In genomic region chr10:43437141-43437860, GRCh38 we compare ENCODE assay signal across 8 cellular contexts. TPM values are rescaled to one million over a fixed set of nuclear protein-coding genes. Genes with fewer than 3 reads are reported as not detected.
DNase-seq lines count a peak whose midpoint lies in the region; ATAC-seq, FAIRE-seq and TF ChIP-seq lines count a peak whose summit lies in the region.

No MANE protein-coding gene starts in this region.

- CTCF ChIA-PET in AG04450 (lab: Charles Lee), result no interaction called here

- peak overlapping the region; percentile 96 for H3K27ac ChIP-seq in AG04450 (ENCODE audit: low read depth, low read length)
- peak overlapping the region; percentile 99 for H3K27ac ChIP-seq in lower lobe of right lung

- H3K9me3 ChIP-seq in AG04450 (ENCODE audit: control insufficient read depth, insufficient read depth, low read length) (no peaks in the 10 kb centered on the region; the same call in 1 of the 2 replicates), lower lobe of right lung (no peaks in the 10 kb centered on the region)

- intact Hi-C loops in lower lobe of right lung (cut with DNase I), result no loop called here

- peaks cover 19% of the 10 kb centered on the region for H3K4me1 ChIP-seq in lower lobe of right lung

- no peak for FAIRE-seq in bronchial epithelial cell (lab: Jason Lieb, UNC)

- no peak for TF ChIP-seq CTCF in AG04450 (IDR thresholded peaks at IDR 0.05; ENCODE audit: low read depth, low read length)
- TF ChIP-seq CTCF in bronchial epithelial cell (IDR thresholded peaks at IDR 0.05; ENCODE audit: insufficient read depth, low read length, severe bottlenecking), result no peak
- no peak for TF ChIP-seq CTCF in lower lobe of right lung (IDR thresholded peaks at IDR 0.05)

- ATAC-seq in lower lobe of right lung, result peak; percentile 2 to 7
- no peak for ATAC-seq in activated CD4-positive, CD25-positive, alpha-beta regulatory T cell treated with anti-CD3 and anti-CD28 coated beads, Interleukin-2, amount 50 U/mL, for 24 hours

- POLR2A ChIA-PET in AG04450 (lab: Yijun Ruan, JAX), result interaction anchor here (0.5 to 1.4 kb wide), 2 partner anchors 30 to 33 kb away, joined by 4 read pairs; no protein-coding TSS in a partner anchor

- H3K36me3 ChIP-seq in bronchial epithelial cell (ENCODE audit: control insufficient read depth, insufficient read depth, low read length) (no peaks in the 10 kb centered on the region), lower lobe of right lung (no peaks in the 10 kb centered on the region)

- H3K4me3 ChIP-seq in AG04450 (ENCODE audit: low read depth, low read length) (peak overlapping the region; percentile 87), bronchial epithelial cell (ENCODE audit: low read depth, low read length) (peak overlapping the region; percentile 80), lower lobe of right lung (peak overlapping the region; percentile 85)

- no peak for DNase-seq in AG04450 (ENCODE audit: low read depth, low spot score)
- DNase-seq in HuH-7 (ENCODE audit: low spot score), result peak; percentile 35
- no peak for DNase-seq in bronchial epithelial cell (ENCODE audit: low read depth)
- DNase-seq in lower lobe of right lung, result no peak
- peak; percentile 49 for DNase-seq in ureter (ENCODE audit: low spot score)
- no peak for DNase-seq in H4 (ENCODE audit: low spot score)
- DNase-seq in middle frontal gyrus (ENCODE audit: extremely low spot score, low spot score), result no peak

- no peaks in the 10 kb centered on the region for H3K27me3 ChIP-seq in AG04450 (ENCODE audit: control insufficient read depth, insufficient read depth, low read length)
- H3K27me3 ChIP-seq in bronchial epithelial cell (ENCODE audit: control insufficient read depth, insufficient read depth, low read length), result no peaks in the 10 kb centered on the region
- H3K27me3 ChIP-seq in lower lobe of right lung (ENCODE audit: low read depth), result no peaks in the 10 kb centered on the region

RNA-seq across cellular contexts. Expression of gene ZNF487, which starts 0.4 kb away (rescaled TPM):
- polyA plus RNA-seq in AG04450 (2011; rRNA removed), result 3.2 and 4.4 TPM in 2 replicates
- polyA minus RNA-seq in AG04450 (2011; rRNA and poly(A)+ RNA removed), result 1.4 and 2.8 TPM in 2 replicates
- total RNA-seq in bronchial epithelial cell (2.1 and 3.2 TPM in 2 replicates), lower lobe of right lung (5.0 TPM), ureter (9.6 TPM)
- total RNA-seq in H4 (2014; rRNA removed; shearing (Covaris generic)), result 0.66 and 1.4 TPM in 2 replicates

RNA-seq across cellular contexts. Expression of gene HNRNPF, which starts 28.3 kb away (rescaled TPM):
- 160 and 178 TPM in 2 replicates for polyA plus RNA-seq in AG04450 (2011; rRNA removed)
- 191 and 197 TPM in 2 replicates for polyA minus RNA-seq in AG04450 (2011; rRNA and poly(A)+ RNA removed)
- total RNA-seq in bronchial epithelial cell (307 and 351 TPM in 2 replicates), lower lobe of right lung (173 TPM), ureter (307 TPM)
- 238 and 256 TPM in 2 replicates for total RNA-seq in H4 (2014; rRNA removed; shearing (Covaris generic))

Comparison
In these comparisons a context has a peak if more than half of its experiments do, and no peak if none do; other contexts are left out.
1. DNase-seq: peak in HuH-7 (single experiment) and ureter (single experiment); none in AG04450 (single experiment), bronchial epithelial cell (single experiment), lower lobe of right lung (single experiment), H4 (single experiment) and middle frontal gyrus (single experiment).
2. ATAC-seq: peak in lower lobe of right lung (2 of 2); none in activated CD4-positive, CD25-positive, alpha-beta regulatory T cell treated with anti-CD3 and anti-CD28 coated beads, Interleukin-2, amount 50 U/mL, for 24 hours (0 of 2).
3. Peak in every context shown above with its lines, with median percentiles within 50 percentile points of each other: H3K4me3 ChIP-seq.